In genomic region chr3:119139360-119139759, GRCh38 we compare ENCODE assay signal across 11 cellular contexts. TPM values are rescaled to one million over a fixed set of nuclear protein-coding genes. Genes with fewer than 3 reads are reported as not detected.
"Had no signal": no experiment of that assay in that cellular context is flagged by ENCODE, and none has a peak within 500 bp of the region (broad histone marks: within the 10 kb centered on the region; RNA-seq: fewer than 3 reads in every experiment).

No MANE protein-coding gene starts in this region.

RNA-seq across cellular contexts. Expression of gene TEX55, which starts 6.6 kb away (rescaled TPM):
- total RNA-seq: OCI-LY7, PC-9, Peyer's patch, Right ventricle myocardium inferior, Right ventricle myocardium superior, RPMI7951, SJSA1, SK-MEL-5, T-cell had no signal
- polyA plus RNA-seq: SK-N-SH had no signal

RNA-seq across cellular contexts. Expression of gene UPK1B, which starts 34.0 kb away (rescaled TPM):
- total RNA-seq: OCI-LY7, PC-9, Peyer's patch, Right ventricle myocardium superior, RPMI7951, SJCRH30, SK-MEL-5, T-cell had no signal
- polyA plus RNA-seq: SK-N-SH had no signal
